ENCODE assay signal across 1 cellular context in genomic region chr15:42716626-42717025, GRCh38.
TF ChIP-seq lines count a peak whose summit lies in the region.

No MANE protein-coding gene starts in this region.

TF ChIP-seq in SK-N-SH treated with all-trans-retinoic acid at 6 μM for 48 hours, 23 proteins besides CTCF, POLR2A, EP300 and RAD21 (continued from another document):
- TF ChIP-seq CREB5 (CRISPR knock-in tag; IDR thresholded peaks at IDR 0.05; ENCODE audit: low read depth) (no peak), ZNF565 (CRISPR knock-in tag; conservative IDR thresholded peaks at IDR 0.05; ENCODE audit: low read depth) (no peak), ISL1 (CRISPR knock-in tag; IDR thresholded peaks at IDR 0.05) (no peak), PATZ1 (CRISPR knock-in tag; IDR thresholded peaks at IDR 0.05; ENCODE audit: borderline replicate concordance) (no peak), TOX (CRISPR knock-in tag; IDR thresholded peaks at IDR 0.05; ENCODE audit: borderline replicate concordance) (no peak), PPARA (CRISPR knock-in tag; IDR thresholded peaks at IDR 0.05; ENCODE audit: borderline replicate concordance) (no peak), RARB (CRISPR knock-in tag; IDR thresholded peaks at IDR 0.05) (no peak), GLIS3 (CRISPR knock-in tag; IDR thresholded peaks at IDR 0.05) (no peak), TSHZ2 (CRISPR knock-in tag; IDR thresholded peaks at IDR 0.05) (no peak), ARNTL (CRISPR knock-in tag; IDR thresholded peaks at IDR 0.05; ENCODE audit: borderline replicate concordance, low read depth) (no peak), OSR1 (CRISPR knock-in tag; IDR thresholded peaks at IDR 0.05) (no peak), ZNF8 (CRISPR knock-in tag; IDR thresholded peaks at IDR 0.05) (no peak), CSRNP3 (CRISPR knock-in tag; IDR thresholded peaks at IDR 0.05) (no peak), ZFP30 (CRISPR knock-in tag; IDR thresholded peaks at IDR 0.05) (no peak)
TF ChIP-seq in SK-N-SH treated with all-trans-retinoic acid at 6 μM for 48 hours: peak in this region for 0.
